ENCODE assay signal across 9 cellular contexts in genomic region chr9:96139592-96140251, GRCh38.
DNase-seq lines count a peak whose midpoint lies in the region; ATAC-seq and TF ChIP-seq lines count a peak whose summit lies in the region.
"Had no signal": no experiment of that assay in that cellular context is flagged by ENCODE, and none has a peak within 500 bp of the region (broad histone marks: within the 10 kb centered on the region; RNA-seq: fewer than 3 reads in every experiment).

No MANE protein-coding gene starts in this region.

- no peak overlapping the region for H2BK15ac ChIP-seq in mesendoderm (replicated peaks; ENCODE audit: low read depth)

- H3K9ac ChIP-seq in mesendoderm (ENCODE audit: low read length): no peak overlapping the region

- H3K27ac Mint-ChIP-seq in naive thymus-derived CD4-positive, alpha-beta T cell: no peak overlapping the region
- H3K27ac Mint-ChIP-seq in activated CD4-positive, alpha-beta T cell treated with anti-CD3 and anti-CD28 coated beads for 36 hours: no peak overlapping the region
- H3K27ac Mint-ChIP-seq: CD8-positive, alpha-beta T cell had no signal

- H3K79me1 ChIP-seq in mesendoderm (ENCODE audit: low read length): no peaks in the 10 kb centered on the region

- H3K4me2 ChIP-seq in mesendoderm (ENCODE audit: low read length): no peak overlapping the region

- H4K8ac ChIP-seq in mesendoderm (ENCODE audit: low read depth, low read length): no peak overlapping the region

- no CpG with 5 or more reads among the region's 13 CpGs for WGBS in mesendoderm (ENCODE audit: extremely low coverage, insufficient coverage, low lambda C conversion rate)

- H2BK5ac ChIP-seq in mesendoderm (ENCODE audit: low read length): peak overlapping the region; percentile 27

- H2AK5ac ChIP-seq in mesendoderm (ENCODE audit: low read length): no peak overlapping the region

- peak overlapping the region; percentile 6 for H3K23ac ChIP-seq in mesendoderm (ENCODE audit: low read length)

- peaks cover 0 to 3% (median 0%) of the 10 kb centered on the region in 5 donors for H3K36me3 Mint-ChIP-seq in naive thymus-derived CD4-positive, alpha-beta T cell
- H3K36me3 Mint-ChIP-seq in activated CD4-positive, alpha-beta T cell treated with anti-CD3 and anti-CD28 coated beads for 36 hours (ENCODE audit: low read depth): no peaks in the 10 kb centered on the region
- H3K36me3 Mint-ChIP-seq: CD8-positive, alpha-beta T cell had no signal

- TF ChIP-seq CTCF in left ventricle myocardium inferior (IDR thresholded peaks at IDR 0.05; ENCODE audit: borderline replicate concordance) (no peak), brain microvascular endothelial cell (IDR thresholded peaks at IDR 0.05; ENCODE audit: low read depth, low read length, missing control alignments) (no peak)

- peaks cover 0 to 14% (median 5%) of the 10 kb centered on the region in 5 donors for H3K27me3 Mint-ChIP-seq in naive thymus-derived CD4-positive, alpha-beta T cell
- peaks cover 6% of the 10 kb centered on the region for H3K27me3 Mint-ChIP-seq in activated CD4-positive, alpha-beta T cell treated with anti-CD3 and anti-CD28 coated beads for 36 hours

- no peak overlapping the region for H3K27ac ChIP-seq in left ventricle myocardium inferior (replicated peaks)
- H3K27ac ChIP-seq in brain microvascular endothelial cell: no peak overlapping the region
- no peak overlapping the region for H3K27ac ChIP-seq in mesendoderm (ENCODE audit: low read depth, low read length)
- H3K27ac ChIP-seq in naive thymus-derived CD4-positive, alpha-beta T cell (ENCODE audit: low read depth, low read length): no peak overlapping the region

- CTCF ChIA-PET in naive thymus-derived CD4-positive, alpha-beta T cell (lab: Charles Lee): no interaction called here
- CTCF ChIA-PET in activated CD4-positive, alpha-beta T cell treated with anti-CD3 and anti-CD28 coated beads for 36 hours (lab: Charles Lee): no interaction called here

- H3K36me3 ChIP-seq in left ventricle myocardium inferior (no peaks in the 10 kb centered on the region), brain microvascular endothelial cell (replicated peaks) (no peaks in the 10 kb centered on the region), mesendoderm (ENCODE audit: control insufficient read depth, insufficient read depth, low read length) (no peaks in the 10 kb centered on the region)
- H3K36me3 ChIP-seq in naive thymus-derived CD4-positive, alpha-beta T cell (ENCODE audit: control insufficient read depth in 2 of 3, insufficient read depth in 3 of 3, low read length in 3 of 3): no peaks in the 10 kb centered on the region

- intact Hi-C loops in Right ventricle myocardium superior (cut with DNase I) (no loop called here), left ventricle myocardium inferior (cut with micrococcal nuclease) (no loop called here)
- intact Hi-C loops in naive thymus-derived CD4-positive, alpha-beta T cell (cut with micrococcal nuclease): no loop called here
- intact Hi-C loops in activated CD4-positive, alpha-beta T cell treated with anti-CD3 and anti-CD28 coated beads for 36 hours (cut with DNase I, micrococcal nuclease): no loop called here

- peak overlapping the region; percentile 27 for H3K4ac ChIP-seq in mesendoderm (ENCODE audit: low read depth, low read length)

- no peak overlapping the region for H4K5ac ChIP-seq in mesendoderm (ENCODE audit: low read length)

- in situ Hi-C loops in brain microvascular endothelial cell (cut with HindIII; ENCODE audit: low pct_ligation_motif_present, low sequenced_read_pairs): no loop called here

- H3K4me3 ChIP-seq in left ventricle myocardium inferior (no peak overlapping the region), brain microvascular endothelial cell (ENCODE audit: low read depth, low read length) (peak overlapping the region; percentile 17), mesendoderm (ENCODE audit: low read length) (no peak overlapping the region)
- H3K4me3 ChIP-seq in naive thymus-derived CD4-positive, alpha-beta T cell (ENCODE audit: low read length): no peak overlapping the region

- H3K56ac ChIP-seq in mesendoderm (ENCODE audit: low read length): peak overlapping the region; percentile 62

- H2BK120ac ChIP-seq in mesendoderm (ENCODE audit: low read depth, low read length): no peak overlapping the region

- H3K4me3 Mint-ChIP-seq in naive thymus-derived CD4-positive, alpha-beta T cell: no peak overlapping the region
- no peak overlapping the region for H3K4me3 Mint-ChIP-seq in activated CD4-positive, alpha-beta T cell treated with anti-CD3 and anti-CD28 coated beads for 36 hours
- H3K4me3 Mint-ChIP-seq: CD8-positive, alpha-beta T cell had no signal

- POLR2A ChIA-PET in naive thymus-derived CD4-positive, alpha-beta T cell (lab: Charles Lee): interaction anchor here (0.5 kb wide), 1 partner anchor 428 kb away, joined by 4 read pairs; no protein-coding TSS in a partner anchor
- POLR2A ChIA-PET in activated CD4-positive, alpha-beta T cell treated with anti-CD3 and anti-CD28 coated beads for 36 hours (lab: Charles Lee): no interaction called here

- H3K18ac ChIP-seq in mesendoderm (ENCODE audit: low read length): peak overlapping the region; percentile 64

- H3K9me3 ChIP-seq in left ventricle myocardium inferior (replicated peaks): peaks cover 7% of the 10 kb centered on the region
- no peaks in the 10 kb centered on the region for H3K9me3 ChIP-seq in naive thymus-derived CD4-positive, alpha-beta T cell (ENCODE audit: control insufficient read depth in 2 of 3, low read length in 3 of 3)

- peaks cover 0 to 29% (median 7%) of the 10 kb centered on the region in 7 donors for H3K4me1 Mint-ChIP-seq in naive thymus-derived CD4-positive, alpha-beta T cell
- peaks cover 7% of the 10 kb centered on the region for H3K4me1 Mint-ChIP-seq in activated CD4-positive, alpha-beta T cell treated with anti-CD3 and anti-CD28 coated beads for 36 hours

- DNase-seq in Right ventricle myocardium superior (peak; percentile 62), left ventricle myocardium inferior (no peak), brain microvascular endothelial cell (peak; percentile 64), mesendoderm (no peak), glomerular visceral epithelial cell (ENCODE audit: extremely low spot score) (no peak), AML-193 (lab: John Stamatoyannopoulos, UW) (no peak)
- DNase-seq in naive thymus-derived CD4-positive, alpha-beta T cell: no peak
- no peak for DNase-seq in activated CD4-positive, alpha-beta T cell treated with anti-CD3 and anti-CD28 coated beads for 36 hours
- DNase-seq: CD8-positive, alpha-beta T cell had no signal

- H3K79me2 ChIP-seq in mesendoderm (ENCODE audit: control insufficient read depth, insufficient read depth, low read length): no peaks in the 10 kb centered on the region

- peak; percentile 59 for ATAC-seq in Right ventricle myocardium superior (ENCODE audit: poor library complexity)
- ATAC-seq in naive thymus-derived CD4-positive, alpha-beta T cell: no peak
- ATAC-seq in activated CD4-positive, alpha-beta T cell treated with anti-CD3 and anti-CD28 coated beads for 36 hours: no peak
- ATAC-seq: CD8-positive, alpha-beta T cell had no signal

- H3K9me3 Mint-ChIP-seq in naive thymus-derived CD4-positive, alpha-beta T cell: peaks cover 0 to 3% (median 0%) of the 10 kb centered on the region in 11 donors
- no peaks in the 10 kb centered on the region for H3K9me3 Mint-ChIP-seq in activated CD4-positive, alpha-beta T cell treated with anti-CD3 and anti-CD28 coated beads for 36 hours (ENCODE audit: low read depth)
- H3K9me3 Mint-ChIP-seq: CD8-positive, alpha-beta T cell had no signal

- no peaks in the 10 kb centered on the region for H3K4me1 ChIP-seq in left ventricle myocardium inferior
- H3K4me1 ChIP-seq in mesendoderm (ENCODE audit: control insufficient read depth, low read depth, low read length): peaks cover 2% of the 10 kb centered on the region
- no peaks in the 10 kb centered on the region for H3K4me1 ChIP-seq in naive thymus-derived CD4-positive, alpha-beta T cell (ENCODE audit: control insufficient read depth in 2 of 2, insufficient read depth in 2 of 2, low read length in 2 of 2)

- H3K27me3 ChIP-seq in left ventricle myocardium inferior (ENCODE audit: low read depth): peaks cover 53% of the 10 kb centered on the region
- H3K27me3 ChIP-seq in brain microvascular endothelial cell (replicated peaks): no peaks in the 10 kb centered on the region
- no peaks in the 10 kb centered on the region for H3K27me3 ChIP-seq in mesendoderm (ENCODE audit: insufficient read depth, low read length, poor library complexity)
- peaks cover 0 to 4% of the 10 kb centered on the region in 2 donors for H3K27me3 ChIP-seq in naive thymus-derived CD4-positive, alpha-beta T cell (ENCODE audit: control insufficient read depth in 2 of 2, insufficient read depth in 2 of 2, low read length in 2 of 2)

Comparison
In these comparisons a context has a peak if more than half of its experiments do, and no peak if none do; other contexts are left out.
1. DNase-seq: peak in Right ventricle myocardium superior (single experiment) and brain microvascular endothelial cell (single experiment); none in left ventricle myocardium inferior (single experiment), mesendoderm (single experiment), naive thymus-derived CD4-positive, alpha-beta T cell (0 of 9), glomerular visceral epithelial cell (single experiment), AML-193 (0 of 2) and activated CD4-positive, alpha-beta T cell treated with anti-CD3 and anti-CD28 coated beads for 36 hours (single experiment).